8 cellular contexts compared by ENCODE assay signal in genomic region chr2:234135750-234136221, GRCh38.
A peak's percentile ranks its signal among the peaks of the same experiment; 100 is the strongest.
DNase-seq lines count a peak whose midpoint lies in the region; ATAC-seq lines count a peak whose summit lies in the region.

No MANE protein-coding gene starts in this region.

- ATAC-seq in HG03045 (IDR thresholded peaks at IDR 0.05; ENCODE audit: unreplicated experiment), result no peak

- in situ Hi-C loops in T47D (cut with HindIII; ENCODE audit: low pct_unique_long_range_greater_than_20kb, low sequenced_read_pairs), result no loop called here

- DNase-seq in AML-193 (lab: John Stamatoyannopoulos, UW) (peak; percentile 27 to 37), GM19240 (ENCODE audit: insufficient read length, low spot score) (peak; percentile 40), NCI-H2081 (lab: John Stamatoyannopoulos, UW) (peak; percentile 80 to 82), UCSD-AML1 (lab: John Stamatoyannopoulos, UW; ENCODE audit: unreplicated experiment) (peak; percentile 52), T47D (ENCODE audit: low read depth in 1 of 2, low spot score in 1 of 2) (peak; percentile 48 to 82), islet precursor cell (peak; percentile 93)
- peak; percentile 19 for DNase-seq in stimulated activated CD4-positive, alpha-beta T cell treated with anti-CD3 and anti-CD28 coated beads, Interleukin-2, amount 100 ng/mL, for 4 hours (ENCODE audit: low read depth)

Comparison
In these comparisons a context has a peak if more than half of its experiments do, and no peak if none do; other contexts are left out.
1. DNase-seq: peak in every context shown above with its lines; median percentile 93 in islet precursor cell; 81 in NCI-H2081; 65 in T47D; 52 in UCSD-AML1; 40 in GM19240; 32 in AML-193; 19 in stimulated activated CD4-positive, alpha-beta T cell treated with anti-CD3 and anti-CD28 coated beads, Interleukin-2, amount 100 ng/mL, for 4 hours.